In genomic region chr11:447923-448731, GRCh38 we compare ENCODE assay signal across 9 cellular contexts. TPM values are rescaled to one million over a fixed set of nuclear protein-coding genes. Genes with fewer than 3 reads are reported as not detected.
DNase-seq lines count a peak whose midpoint lies in the region; ATAC-seq, FAIRE-seq and TF ChIP-seq lines count a peak whose summit lies in the region.
"Had no signal": no experiment of that assay in that cellular context is flagged by ENCODE, and none has a peak within 500 bp of the region (broad histone marks: within the 10 kb centered on the region; RNA-seq: fewer than 3 reads in every experiment).

No MANE protein-coding gene starts in this region.

- no peak for FAIRE-seq in small intestine (lab: Jason Lieb, UNC)
- FAIRE-seq: G401.6 had no signal

- no peaks in the 10 kb centered on the region for H3K36me3 ChIP-seq in small intestine (ENCODE audit: control insufficient read depth in 2 of 2, insufficient read depth in 2 of 2, low read length in 2 of 2)

- 2 to 3% (median 2%) methylated on average over 45 to 55 of the region's 55 CpGs for WGBS in small intestine, 3 donors

- H3K4me3 Mint-ChIP-seq in immature natural killer cell, result peak overlapping the region; percentile 84 to 91 (median 88)

- H3K27me3 Mint-ChIP-seq in immature natural killer cell (ENCODE audit: low read depth in 3 of 3), result peaks cover 13 to 19% (median 15%) of the 10 kb centered on the region in 3 donors

- no peaks in the 10 kb centered on the region for H3K27me3 ChIP-seq in small intestine (ENCODE audit: control insufficient read depth in 2 of 2, insufficient read depth in 2 of 2, low read length in 2 of 2)

- ATAC-seq in GM18519 (IDR thresholded peaks at IDR 0.05; ENCODE audit: low FRiP score, unreplicated experiment), result peak; percentile 41
- peak; percentile 45 for ATAC-seq in HG03103 (IDR thresholded peaks at IDR 0.05; ENCODE audit: low read depth, unreplicated experiment)

- no peaks in the 10 kb centered on the region for H3K9me3 Mint-ChIP-seq in immature natural killer cell

- H3K27ac ChIP-seq in VCaP (peak overlapping the region; percentile 85), small intestine (ENCODE audit: low read depth in 1 of 2, low read length in 1 of 2) (peak overlapping the region; percentile 93 to 98)

- peaks cover 21 to 24% of the 10 kb centered on the region in 2 donors for H3K4me1 Mint-ChIP-seq in immature natural killer cell

- no peaks in the 10 kb centered on the region for H3K36me3 Mint-ChIP-seq in immature natural killer cell

- H3K27ac Mint-ChIP-seq in immature natural killer cell, result peak overlapping the region; percentile 88 to 98 (median 97)

- peak; percentile 92 for TF ChIP-seq CTCF in VCaP (conservative IDR thresholded peaks at IDR 0.05)

- peak; percentile 98 for DNase-seq in 8988T
- DNase-seq in NCI-H2171 (lab: John Stamatoyannopoulos, UW), result peak; percentile 87
- peak; percentile 72 to 89 for DNase-seq in T47D (ENCODE audit: low read depth in 1 of 2, low spot score in 1 of 2)
- peak; percentile 94 to 95 (median 94) for DNase-seq in immature natural killer cell
- DNase-seq in small intestine, result peak; percentile 93

- H3K4me3 ChIP-seq in small intestine (ENCODE audit: low read depth in 1 of 2, low read length in 2 of 2), result peak overlapping the region; percentile 56 to 57

- no peaks in the 10 kb centered on the region for H3K9me3 ChIP-seq in small intestine (ENCODE audit: control insufficient read depth, low read depth)

- H3K4me1 ChIP-seq in small intestine (ENCODE audit: control insufficient read depth in 2 of 2, insufficient read depth in 1 of 2, low read depth in 1 of 2, low read length in 1 of 2), result peaks cover 0 to 2% of the 10 kb centered on the region in 2 donors

- in situ Hi-C loops in T47D (cut with HindIII; ENCODE audit: low pct_unique_long_range_greater_than_20kb, low sequenced_read_pairs), result no loop called here

RNA-seq across cellular contexts. Expression of gene PTDSS2, which starts 2.0 kb away (rescaled TPM):
- polyA plus RNA-seq in immature natural killer cell (10 to 100 TPM; 11.5 to 17.3 (median 16.1) TPM), small intestine (10 to 100 TPM in 2 of 3 donors, 1 to 10 TPM in 1; 9.5 to 20.3 (median 10.5) TPM)

RNA-seq across cellular contexts. Expression of gene ANO9, which starts 6.3 kb away (rescaled TPM):
- 1 to 10 TPM in 2 of 3 donors, not detected in 1; 2.3 to 4.4 TPM for polyA plus RNA-seq in immature natural killer cell
- 100 to 1,000 TPM in 2 of 3 donors, 10 to 100 TPM in 1; 84.7 to 363 (median 279) TPM for polyA plus RNA-seq in small intestine

RNA-seq across cellular contexts. Expression of gene SIGIRR, which starts 33.3 kb away (rescaled TPM):
- 100 to 1,000 TPM; 238 to 392 (median 259) TPM for polyA plus RNA-seq in immature natural killer cell
- 100 to 1,000 TPM in 2 of 3 donors, 10 to 100 TPM in 1; 96.1 to 219 (median 215) TPM for polyA plus RNA-seq in small intestine

RNA-seq across cellular contexts. Expression of gene PKP3, which starts 54.1 kb away (rescaled TPM):
- polyA plus RNA-seq in immature natural killer cell (under 1 TPM in 1 of 3 donors, not detected in 2; 0.36 TPM), small intestine (100 to 1,000 TPM in 2 of 3 donors, 10 to 100 TPM in 1; 97.0 to 152 (median 125) TPM)

RNA-seq across cellular contexts. Expression of gene RNH1, which starts 58.9 kb away (rescaled TPM):
- polyA plus RNA-seq in immature natural killer cell (100 to 1,000 TPM; 164 to 180 (median 168) TPM), small intestine (100 to 1,000 TPM in 2 of 3 donors, 10 to 100 TPM in 1; 81.9 to 120 (median 119) TPM)

Comparison
In these comparisons a context has a peak if more than half of its experiments do, and no peak if none do; other contexts are left out.
1. Peak in every context shown above with its lines: DNase-seq, ATAC-seq, H3K4me3 ChIP-seq and H3K27ac ChIP-seq.
2. RNA of gene ANO9, which starts 6.3 kb away (polyA plus RNA-seq): 84.7 to 363 TPM in small intestine; 2.3 to 4.4 TPM in immature natural killer cell; every median in the first group is over 10 times any median in the second.